In the genomic region with DNA sequence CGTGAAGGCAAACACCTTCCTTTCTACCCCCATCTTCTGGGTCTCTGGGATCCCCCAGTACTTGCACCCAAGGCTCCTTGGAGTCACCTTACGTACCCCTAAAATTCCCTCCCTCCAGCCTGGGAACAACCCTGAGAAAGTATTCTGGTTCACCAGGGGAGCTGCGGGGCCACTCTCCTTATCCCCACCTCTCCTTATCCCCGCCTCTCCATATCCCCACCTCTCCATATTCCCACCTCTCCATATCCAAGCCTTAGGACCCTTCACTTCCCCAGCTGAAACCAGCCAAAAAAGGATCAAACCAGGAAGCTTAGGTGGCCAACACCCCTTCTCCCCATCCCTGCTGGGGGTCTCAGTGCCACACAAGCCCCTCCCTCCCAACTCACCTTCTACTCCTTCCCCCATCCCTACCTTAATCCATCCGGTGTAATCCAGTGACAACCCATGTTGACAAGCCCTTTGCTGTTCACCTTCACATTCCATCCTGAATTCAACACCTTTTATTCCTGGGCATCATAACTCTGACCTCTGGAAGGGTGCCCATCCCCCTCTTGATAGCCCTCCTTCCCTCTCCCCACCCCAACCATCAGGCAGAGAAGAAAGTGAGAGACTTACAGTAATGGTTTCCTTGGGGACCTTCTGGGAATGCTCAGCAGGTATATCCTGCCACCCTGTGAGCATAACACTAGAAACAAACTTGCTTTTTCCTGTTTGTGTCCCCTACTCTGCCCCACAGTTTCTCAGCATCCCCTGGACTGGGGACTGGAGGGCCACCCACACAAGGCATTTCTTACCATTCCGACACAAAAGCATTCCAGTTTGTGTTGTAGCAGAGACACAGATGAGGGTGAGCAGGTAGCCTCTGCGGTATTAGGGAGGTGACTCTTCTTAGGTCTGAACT, we compare ENCODE assay signal across 20 cellular contexts. TPM values are rescaled to one million over a fixed set of nuclear protein-coding genes. Genes with fewer than 3 reads are reported as not detected.
DNase-seq lines count a peak whose midpoint lies in the region; ATAC-seq and TF ChIP-seq lines count a peak whose summit lies in the region.
"Had no signal": no experiment of that assay in that cellular context is flagged by ENCODE, and none has a peak within 500 bp of the region (broad histone marks: within the 10 kb centered on the region; RNA-seq: fewer than 3 reads in every experiment).

No MANE protein-coding gene starts in this region.

- POLR2A ChIA-PET in T-cell (lab: Charles Lee), result no interaction called here

- peaks cover 79% of the 10 kb centered on the region for H3K27me3 Mint-ChIP-seq in T-helper 2 cell treated with Interferon-gamma antibody and Interleukin-4, amounts not matched to agents 5 μg/mL and 100 μg/mL, for 36 hours (ENCODE audit: low read depth)
- H3K27me3 Mint-ChIP-seq in T-cell (peaks cover 74 to 82% of the 10 kb centered on the region in 2 donors), endodermal cell (ENCODE audit: insufficient read depth) (no peaks in the 10 kb centered on the region), neural crest cell (ENCODE audit: low read depth) (peaks cover 26% of the 10 kb centered on the region)

- no peak for TF ChIP-seq CTCF in endodermal cell (conservative IDR thresholded peaks at IDR 0.05)
- TF ChIP-seq CTCF in neural crest cell (conservative IDR thresholded peaks at IDR 0.05), result no peak
- no peak for TF ChIP-seq CTCF in esophagus squamous epithelium (IDR thresholded peaks at IDR 0.05)
- TF ChIP-seq CTCF in prostate gland (IDR thresholded peaks at IDR 0.05), result no peak

- H3K27ac Mint-ChIP-seq in T-helper 2 cell treated with Interferon-gamma antibody and Interleukin-4, amounts not matched to agents 5 μg/mL and 100 μg/mL, for 36 hours, result no peak overlapping the region
- H3K27ac Mint-ChIP-seq in T-cell (peak overlapping the region in 1 of 2 donors; percentile 29), endodermal cell (peak overlapping the region; percentile 92), neural crest cell (ENCODE audit: unreplicated experiment) (peak overlapping the region; percentile 97)

- peak overlapping the region; percentile 86 for H3K4me3 ChIP-seq in endodermal cell (ENCODE audit: low read length)
- no peak overlapping the region for H3K4me3 ChIP-seq in esophagus squamous epithelium
- no peak overlapping the region for H3K4me3 ChIP-seq in prostate gland
- H3K4me3 ChIP-seq: K562, right lobe of liver had no signal

- peak overlapping the region; percentile 69 for H3K4me3 Mint-ChIP-seq in T-helper 2 cell treated with Interferon-gamma antibody and Interleukin-4, amounts not matched to agents 5 μg/mL and 100 μg/mL, for 36 hours
- H3K4me3 Mint-ChIP-seq in T-cell (peak overlapping the region; percentile 67 to 77 (median 73)), endodermal cell (peak overlapping the region; percentile 88), neural crest cell (peak overlapping the region; percentile 95)

- DNase-seq in T-helper 2 cell treated with Interferon-gamma antibody and Interleukin-4, amounts not matched to agents 5 μg/mL and 100 μg/mL, for 36 hours (ENCODE audit: low spot score), result no peak
- DNase-seq in T-helper 2 cell (no peak), T-cell (no peak), endodermal cell (peak; percentile 93), neural crest cell (ENCODE audit: low read depth, low spot score) (no peak), esophagus squamous epithelium (lab: John Stamatoyannopoulos, UW) (no peak), prostate gland (ENCODE audit: low spot score) (no peak), MV-4-11 (lab: John Stamatoyannopoulos, UW) (no peak)
- DNase-seq: 8988T; COR-L47; effector CD8-positive, alpha-beta T cell; foreskin fibroblast; kidney glomerular epithelial cell; NCI-H1105 treated with DMSO at 0.1 percent for 48 hours; NCI-H345; right lobe of liver; stimulated activated CD4-positive, alpha-beta T cell treated with anti-CD3 and anti-CD28 coated beads, Interleukin-4, amount 100 ng/mL, for 24 hours; stimulated activated naive CD4-positive, alpha-beta T cell had no signal

- 33 to 57% methylated on average over 5 to 7 of the region's 7 CpGs for WGBS in endodermal cell (ENCODE audit: insufficient coverage in 1 of 2, insufficient read length in 1 of 2), 2 experiments
- WGBS in esophagus squamous epithelium, 2 donors, result 48 to 50% methylated on average over 7 of the region's 7 CpGs
- 51% methylated on average over 7 of the region's 7 CpGs for WGBS in prostate gland

- no peaks in the 10 kb centered on the region for H3K27me3 ChIP-seq in endodermal cell (ENCODE audit: control insufficient read depth, insufficient read depth, low read length, poor library complexity, severe bottlenecking)
- peaks cover 13 to 95% (median 20%) of the 10 kb centered on the region in 4 donors for H3K27me3 ChIP-seq in esophagus squamous epithelium
- H3K27me3 ChIP-seq in prostate gland (replicated peaks; ENCODE audit: insufficient read depth), result no peaks in the 10 kb centered on the region

- H3K9ac ChIP-seq in endodermal cell (ENCODE audit: extremely low read depth, low read length, poor library complexity, severe bottlenecking), result no peak overlapping the region

- no peak for ATAC-seq in T-cell (replicated peaks in 1 of 4)
- ATAC-seq: K562, right lobe of liver had no signal

- H3K9me3 ChIP-seq in endodermal cell (ENCODE audit: control insufficient read depth, low read length), result no peaks in the 10 kb centered on the region
- H3K9me3 ChIP-seq in esophagus squamous epithelium, result no peaks in the 10 kb centered on the region
- no peaks in the 10 kb centered on the region for H3K9me3 ChIP-seq in prostate gland
- H3K9me3 ChIP-seq: right lobe of liver had no signal

- H3K9me3 Mint-ChIP-seq in T-helper 2 cell treated with Interferon-gamma antibody and Interleukin-4, amounts not matched to agents 5 μg/mL and 100 μg/mL, for 36 hours, result no peaks in the 10 kb centered on the region
- H3K9me3 Mint-ChIP-seq in T-cell (no peaks in the 10 kb centered on the region), endodermal cell (no peaks in the 10 kb centered on the region), neural crest cell (no peaks in the 10 kb centered on the region)

- peaks cover 8% of the 10 kb centered on the region for H3K4me1 Mint-ChIP-seq in T-helper 2 cell treated with Interferon-gamma antibody and Interleukin-4, amounts not matched to agents 5 μg/mL and 100 μg/mL, for 36 hours (ENCODE audit: low read depth)
- H3K4me1 Mint-ChIP-seq in T-cell (peaks cover 14 to 24% (median 19%) of the 10 kb centered on the region in 3 donors), endodermal cell (peaks cover 54% of the 10 kb centered on the region), neural crest cell (peaks cover 44% of the 10 kb centered on the region)

- H3K36me3 Mint-ChIP-seq in T-helper 2 cell treated with Interferon-gamma antibody and Interleukin-4, amounts not matched to agents 5 μg/mL and 100 μg/mL, for 36 hours (ENCODE audit: low read depth), result no peaks in the 10 kb centered on the region
- H3K36me3 Mint-ChIP-seq in T-cell (no peaks in the 10 kb centered on the region), endodermal cell (ENCODE audit: low read depth) (peaks cover 13% of the 10 kb centered on the region), neural crest cell (ENCODE audit: low read depth) (peaks cover 15% of the 10 kb centered on the region)

- H3K27ac ChIP-seq in endodermal cell (ENCODE audit: low read depth, low read length) (no peak overlapping the region), esophagus squamous epithelium (no peak overlapping the region), prostate gland (no peak overlapping the region)
- H3K27ac ChIP-seq: right lobe of liver, SK-N-MC had no signal

- H3K4me1 ChIP-seq in endodermal cell (ENCODE audit: control insufficient read depth, insufficient read depth, low read length), result peaks cover 7% of the 10 kb centered on the region
- H3K4me1 ChIP-seq in esophagus squamous epithelium, result peaks cover 8 to 28% (median 20%) of the 10 kb centered on the region in 3 donors
- peaks cover 7% of the 10 kb centered on the region for H3K4me1 ChIP-seq in prostate gland (replicated peaks)

- intact Hi-C loops in esophagus squamous epithelium (cut with DNase I) (no loop called here), prostate gland (cut with DNase I) (no loop called here)

- CTCF ChIA-PET in T-cell (lab: Charles Lee), result no interaction called here

- H3K36me3 ChIP-seq in endodermal cell (ENCODE audit: control insufficient read depth, insufficient read depth, low read length), result peaks cover 14% of the 10 kb centered on the region
- no peaks in the 10 kb centered on the region for H3K36me3 ChIP-seq in esophagus squamous epithelium
- H3K36me3 ChIP-seq in prostate gland, result no peaks in the 10 kb centered on the region
- H3K36me3 ChIP-seq: right lobe of liver had no signal

- TF ChIP-seq POLR2A in esophagus squamous epithelium (IDR thresholded peaks at IDR 0.05) (no peak), prostate gland (IDR thresholded peaks at IDR 0.05) (no peak)

RNA-seq across cellular contexts. Expression of a gene that starts 1.6 kb away (rescaled TPM):
- total RNA-seq in T-cell, result under 1 TPM in 1 of 5 donors, not detected in 4; 0.15 TPM
- 100 to 1,000 TPM in 1 of 2 donors, 10 to 100 TPM in 1; 92.8 to 105 TPM for total RNA-seq in endodermal cell
- 123 TPM for polyA plus RNA-seq in endodermal cell (2013, experiment 1 of 2)
- 104 TPM for polyA plus RNA-seq in endodermal cell (2013, experiment 2 of 2)
- total RNA-seq in neural crest cell, result 224 and 229 TPM in 2 replicates
- under 1 TPM in 2 of 4 donors, not detected in 2; 0.09 to 0.19 TPM for total RNA-seq in esophagus squamous epithelium
- 1 to 10 TPM; 1.7 to 8.2 TPM for total RNA-seq in prostate gland
- polyA plus RNA-seq: K562 had no signal

RNA-seq across cellular contexts. Expression of a gene that starts 43.0 kb away (rescaled TPM):
- total RNA-seq in T-cell (1 to 10 TPM in 3 of 5 donors, not detected in 2; 1.6 to 2.9 (median 1.8) TPM), endodermal cell (not detected), neural crest cell (not detected in 2 replicates), esophagus squamous epithelium (not detected), prostate gland (not detected)
- not detected for polyA plus RNA-seq in endodermal cell (2013, experiment 1 of 2)
- polyA plus RNA-seq in endodermal cell (2013, experiment 2 of 2), result not detected
- total RNA-seq: right lobe of liver had no signal
- polyA plus RNA-seq: K562 had no signal

Comparison
In these comparisons a context has a peak if more than half of its experiments do, and no peak if none do; other contexts are left out.
1. RNA of a gene that starts 1.6 kb away (total RNA-seq): 224 to 229 TPM in neural crest cell and 92.8 to 105 TPM in endodermal cell; 1.7 to 8.2 TPM in prostate gland, 0.09 to 0.19 TPM in esophagus squamous epithelium and 0.15 TPM in T-cell; every median in the first group is over 10 times any median in the second.
2. Peak in every context shown above with its lines, with median percentiles within 50 percentile points of each other: H3K4me3 Mint-ChIP-seq.